In the genomic region with DNA sequence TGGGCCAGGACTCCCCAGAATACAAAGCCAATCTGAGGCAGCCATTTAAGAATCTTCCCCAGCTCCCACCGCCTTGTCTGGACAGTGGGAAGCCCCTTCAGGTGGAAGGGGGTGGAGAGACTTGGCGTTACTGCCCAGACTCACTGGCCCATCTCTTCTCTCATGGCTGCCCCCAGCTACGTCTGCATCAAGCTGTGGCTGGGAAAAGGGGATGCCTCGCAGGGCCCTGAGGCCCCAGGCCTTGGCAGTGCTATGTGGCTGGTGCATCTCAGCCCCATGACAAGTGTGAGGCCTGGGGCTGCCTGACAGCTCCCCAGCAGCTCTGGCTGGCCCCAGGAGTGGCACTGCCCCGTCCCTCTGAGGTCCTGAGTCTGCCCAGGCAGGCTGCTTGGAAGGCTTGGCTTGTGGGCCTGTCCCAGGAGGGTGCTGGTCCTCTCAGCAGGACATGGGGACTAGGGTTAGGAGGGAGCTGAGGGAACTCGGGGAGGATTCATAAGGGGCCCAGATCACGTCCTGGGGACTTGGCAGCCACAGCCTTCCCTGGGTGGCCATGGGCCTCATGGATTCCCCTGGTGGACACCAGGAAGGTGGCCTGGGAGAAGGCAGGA, we compare ENCODE assay signal across 21 cellular contexts. TPM values are rescaled to one million over a fixed set of nuclear protein-coding genes. Genes with fewer than 3 reads are reported as not detected.
DNase-seq lines count a peak whose midpoint lies in the region; ATAC-seq and TF ChIP-seq lines count a peak whose summit lies in the region.
"Had no signal": no experiment of that assay in that cellular context is flagged by ENCODE, and none has a peak within 500 bp of the region (broad histone marks: within the 10 kb centered on the region; RNA-seq: fewer than 3 reads in every experiment).

No MANE protein-coding gene starts in this region.

- no peaks in the 10 kb centered on the region for H4K20me1 ChIP-seq in hepatocyte (ENCODE audit: insufficient read depth, poor library complexity, severe bottlenecking)

- in situ Hi-C loops in GM13976 (cut with MboI; ENCODE audit: low sequenced_read_pairs, unreplicated experiment), result no loop called here

- no peaks in the 10 kb centered on the region for H3K36me3 ChIP-seq in hepatocyte (replicated peaks; ENCODE audit: insufficient read depth, low read depth)
- H3K36me3 ChIP-seq in psoas muscle (ENCODE audit: insufficient read depth in 1 of 2, low read depth in 1 of 2), result peaks cover 0 to 56% of the 10 kb centered on the region in 2 donors
- H3K36me3 ChIP-seq: adrenal gland, Peyer's patch, SJSA1, tibial nerve had no signal

- ATAC-seq in psoas muscle (no peak), foreskin keratinocyte (no peak)

- WGBS in hepatocyte (ENCODE audit: low lambda C conversion rate, missing lambda C conversion rate), result 85% methylated on average over 7 of the region's 7 CpGs
- 77 to 92% (median 89%) methylated on average over 6 to 7 of the region's 7 CpGs for WGBS in psoas muscle, 3 donors

- no peaks in the 10 kb centered on the region for H3K9me3 ChIP-seq in hepatocyte (ENCODE audit: low read depth)
- H3K9me3 ChIP-seq in psoas muscle, result no peaks in the 10 kb centered on the region
- H3K9me3 ChIP-seq: adrenal gland, Peyer's patch, SJSA1, tibial nerve had no signal

- DNase-seq in AG08396 (ENCODE audit: low spot score) (peak; percentile 4), GM13976 (ENCODE audit: low spot score) (peak; percentile 30), hepatocyte (ENCODE audit: low spot score) (peak; percentile 1), psoas muscle (no peak), foreskin keratinocyte (no peak), A172 (ENCODE audit: low spot score) (no peak), HuH-7.5 (ENCODE audit: low spot score) (no peak), HCEC 1CT (no peak)
- DNase-seq: ACHN; activated CD4-positive, alpha-beta T cell treated with anti-CD3 and anti-CD28 coated beads for 4 hours; activated gamma-delta T cell; NCI-H1417 treated with DMSO at 0.1 percent for 48 hours; NCI-H510A; NK-92 treated with Interleukin-12 subunit alpha and Interleukin-12 subunit beta, amount 100 ng/mL, for 24 hours; stimulated activated CD4-positive, alpha-beta T cell treated with anti-CD3 and anti-CD28 coated beads, Interleukin-2, amount 100 ng/mL, for 48 hours; stimulated activated naive CD4-positive, alpha-beta T cell had no signal

- H3K9me2 ChIP-seq in hepatocyte (replicated peaks; ENCODE audit: insufficient read depth), result no peaks in the 10 kb centered on the region

- no peak overlapping the region for H3K4me3 ChIP-seq in hepatocyte
- H3K4me3 ChIP-seq in psoas muscle, result no peak overlapping the region
- H3K4me3 ChIP-seq: adrenal gland, Peyer's patch, SJSA1, smooth muscle cell, tibial nerve had no signal

- H3K4me2 ChIP-seq in hepatocyte, result no peak overlapping the region
- H3K4me2 ChIP-seq: smooth muscle cell had no signal

- H3K27me3 ChIP-seq in hepatocyte (no peaks in the 10 kb centered on the region), psoas muscle (ENCODE audit: insufficient read depth in 3 of 3, low read length in 2 of 3) (no peaks in the 10 kb centered on the region), foreskin keratinocyte (no peaks in the 10 kb centered on the region)
- H3K27me3 ChIP-seq: adrenal gland, Peyer's patch, SJSA1, tibial nerve had no signal

- no peak overlapping the region for H3K27ac ChIP-seq in hepatocyte
- H3K27ac ChIP-seq in psoas muscle, result peak overlapping the region; percentile 23
- H3K27ac ChIP-seq in foreskin keratinocyte, result no peak overlapping the region
- H3K27ac ChIP-seq: adrenal gland, Peyer's patch, SJSA1, tibial nerve had no signal

- intact Hi-C loops in psoas muscle (cut with DNase I), result no loop called here

- H2AFZ ChIP-seq in hepatocyte, result no peak overlapping the region

- H3K79me2 ChIP-seq in hepatocyte, result no peaks in the 10 kb centered on the region

- no peaks in the 10 kb centered on the region for H3K4me1 ChIP-seq in hepatocyte (ENCODE audit: insufficient read depth)
- peaks cover 45% of the 10 kb centered on the region for H3K4me1 ChIP-seq in psoas muscle
- H3K4me1 ChIP-seq in foreskin keratinocyte, result no peaks in the 10 kb centered on the region
- H3K4me1 ChIP-seq: Peyer's patch had no signal

- TF ChIP-seq CTCF in GM13976 (IDR thresholded peaks at IDR 0.05; ENCODE audit: borderline replicate concordance, control extremely low read depth, extremely low read depth, insufficient read depth, missing control alignments) (no peak), hepatocyte (IDR thresholded peaks at IDR 0.05; ENCODE audit: poor library complexity) (no peak), psoas muscle (IDR thresholded peaks at IDR 0.05) (no peak), foreskin keratinocyte (conservative IDR thresholded peaks at IDR 0.05) (no peak)

RNA-seq across cellular contexts. Expression of a gene that starts 20.2 kb away (rescaled TPM):
- total RNA-seq in hepatocyte (43.4 and 52.9 TPM in 2 replicates), psoas muscle (10 to 100 TPM; 37.5 to 58.9 (median 45.3) TPM), foreskin keratinocyte (28.8 and 29.4 TPM in 2 replicates)
- polyA plus RNA-seq in hepatocyte (29.3 and 31.2 TPM in 2 replicates), psoas muscle (10 to 100 TPM; 28.7 to 36.9 (median 34.7) TPM), foreskin keratinocyte (28.1 and 29.1 TPM in 2 replicates)
- total RNA-seq in A172 (2014; rRNA removed; shearing (Covaris generic)), result 40.9 and 42.3 TPM in 2 replicates

Comparison
In these comparisons a context has a peak if more than half of its experiments do, and no peak if none do; other contexts are left out.
1. DNase-seq: peak in AG08396 (single experiment), GM13976 (single experiment) and hepatocyte (single experiment); none in psoas muscle (0 of 2), foreskin keratinocyte (0 of 2), A172 (single experiment), HuH-7.5 (single experiment) and HCEC 1CT (single experiment).